ENCODE assay signal across 18 cellular contexts in the genomic region with DNA sequence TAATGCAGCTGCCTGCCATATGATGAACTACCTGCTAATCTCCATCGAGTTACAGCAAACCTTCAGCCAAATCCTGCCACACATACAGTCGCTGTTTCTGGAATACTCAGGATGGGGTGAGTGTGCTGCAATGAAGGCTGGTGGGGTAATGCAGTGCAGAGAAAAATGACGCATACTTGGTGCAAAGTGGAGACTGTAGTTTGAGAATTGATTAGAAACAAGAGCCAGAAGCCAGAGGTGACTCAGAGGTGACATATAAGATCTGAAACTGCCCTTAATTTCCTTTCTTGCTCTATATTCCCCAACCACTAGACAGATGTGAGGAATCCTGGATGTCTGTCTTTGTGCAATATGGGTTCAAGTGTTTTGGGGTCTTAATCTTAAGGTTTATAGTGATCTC. TPM values are rescaled to one million over a fixed set of nuclear protein-coding genes. Genes with fewer than 3 reads are reported as not detected.
"Had no signal": no experiment of that assay in that cellular context is flagged by ENCODE, and none has a peak within 500 bp of the region (broad histone marks: within the 10 kb centered on the region; RNA-seq: fewer than 3 reads in every experiment).

No MANE protein-coding gene starts in this region.

- H3K9me3 ChIP-seq: mucosa of descending colon, thyroid gland had no signal

- DNase-seq: activated CD4-positive, alpha-beta T cell treated with anti-CD3 and anti-CD28 coated beads, Interleukin-2, amount 50 U/mL, for 48 hours; activated CD8-positive, alpha-beta memory T cell treated with anti-CD3 and anti-CD28 coated beads, Interleukin-2, amount 10 ng/mL, durations not matched to agents 7 days and 5 days; activated effector memory CD4-positive, alpha-beta T cell treated with anti-CD3 and anti-CD28 coated beads, Interleukin-2, amount 50 U/mL, for 16 hours; activated T-cell treated with anti-CD3 and anti-CD28 coated beads, Interleukin-2, amount 50 U/mL, for 24 hours; amygdala; cerebellar nuclear complex; dermis blood vessel endothelial cell; erythroblast; mucosa of descending colon; naive thymus-derived CD8-positive, alpha-beta T cell; posterior cingulate gyrus; right cardiac atrium; T-helper 2 cell; thyroid gland had no signal

- H3K27ac ChIP-seq: thyroid gland had no signal

- H3K36me3 Mint-ChIP-seq: activated CD8-positive, alpha-beta memory T cell treated with anti-CD3 and anti-CD28 coated beads, Interleukin-2, amount 10 ng/mL, durations not matched to agents 7 days and 5 days; brain; naive thymus-derived CD8-positive, alpha-beta T cell had no signal

- H3K4me1 ChIP-seq: thyroid gland had no signal

- H3K27ac Mint-ChIP-seq: activated CD8-positive, alpha-beta memory T cell treated with anti-CD3 and anti-CD28 coated beads, Interleukin-2, amount 10 ng/mL, durations not matched to agents 7 days and 5 days; activated naive CD4-positive, alpha-beta T cell treated with anti-CD3 and anti-CD28 coated beads, Interleukin-2, amount 50 U/mL, for 72 hours; activated T-cell treated with anti-CD3 and anti-CD28 coated beads, Interleukin-2, amount 50 U/mL, for 24 hours; brain had no signal

- H3K4me3 ChIP-seq: mucosa of descending colon, smooth muscle cell, thyroid gland had no signal

- H3K4me1 Mint-ChIP-seq: naive thymus-derived CD8-positive, alpha-beta T cell had no signal

- H3K9me3 Mint-ChIP-seq: activated naive CD4-positive, alpha-beta T cell treated with anti-CD3 and anti-CD28 coated beads, Interleukin-2, amount 50 U/mL, for 72 hours; activated T-cell treated with anti-CD3 and anti-CD28 coated beads, Interleukin-2, amount 50 U/mL, for 24 hours; brain; naive thymus-derived CD8-positive, alpha-beta T cell had no signal

- H3K4me3 Mint-ChIP-seq: activated CD8-positive, alpha-beta memory T cell treated with anti-CD3 and anti-CD28 coated beads, Interleukin-2, amount 10 ng/mL, durations not matched to agents 7 days and 5 days; activated T-cell treated with anti-CD3 and anti-CD28 coated beads, Interleukin-2, amount 50 U/mL, for 24 hours; brain; naive thymus-derived CD8-positive, alpha-beta T cell had no signal

- H3K36me3 ChIP-seq: thyroid gland had no signal

- H3K27me3 Mint-ChIP-seq: brain had no signal

- H3K27me3 ChIP-seq: thyroid gland had no signal

- H3K4me2 ChIP-seq: smooth muscle cell had no signal

RNA-seq across cellular contexts. Expression of gene C4orf54, which starts 22.0 kb away (rescaled TPM):
- total RNA-seq: activated CD8-positive, alpha-beta memory T cell treated with anti-CD3 and anti-CD28 coated beads, Interleukin-2, amount 10 ng/mL, durations not matched to agents 7 days and 5 days; activated naive CD4-positive, alpha-beta T cell treated with anti-CD3 and anti-CD28 coated beads, Interleukin-2, amount 50 U/mL, for 72 hours; fibroblast of villous mesenchyme; naive thymus-derived CD8-positive, alpha-beta T cell; smooth muscle cell had no signal
- polyA plus RNA-seq: naive thymus-derived CD8-positive, alpha-beta T cell; smooth muscle cell had no signal
